ENCODE assay signal across 8 cellular contexts in genomic region chr16:29925805-29926674, GRCh38. TPM values are rescaled to one million over a fixed set of nuclear protein-coding genes. Genes with fewer than 3 reads are reported as not detected.
A peak's percentile ranks its signal among the peaks of the same experiment; 100 is the strongest.
DNase-seq lines count a peak whose midpoint lies in the region; ATAC-seq and TF ChIP-seq lines count a peak whose summit lies in the region.

A gene with protein sequence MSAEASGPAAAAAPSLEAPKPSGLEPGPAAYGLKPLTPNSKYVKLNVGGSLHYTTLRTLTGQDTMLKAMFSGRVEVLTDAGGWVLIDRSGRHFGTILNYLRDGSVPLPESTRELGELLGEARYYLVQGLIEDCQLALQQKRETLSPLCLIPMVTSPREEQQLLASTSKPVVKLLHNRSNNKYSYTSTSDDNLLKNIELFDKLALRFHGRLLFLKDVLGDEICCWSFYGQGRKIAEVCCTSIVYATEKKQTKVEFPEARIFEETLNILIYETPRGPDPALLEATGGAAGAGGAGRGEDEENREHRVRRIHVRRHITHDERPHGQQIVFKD (minus strand): TSS chr16:29926226. CDS start chr16:29926033, 193 bp downstream.

- no peaks in the 10 kb centered on the region for H3K36me3 ChIP-seq in fibroblast of lung (ENCODE audit: control insufficient read depth, insufficient read depth, low read length)
- peaks cover 0 to 25% (median under 1%) of the 10 kb centered on the region in 3 experiments for H3K36me3 ChIP-seq in naive thymus-derived CD4-positive, alpha-beta T cell (ENCODE audit: control insufficient read depth in 2 of 3, insufficient read depth in 3 of 3, low read length in 3 of 3)

- peak; percentile 82 for ATAC-seq in GM21723 (IDR thresholded peaks at IDR 0.05; ENCODE audit: unreplicated experiment)
- ATAC-seq in naive thymus-derived CD4-positive, alpha-beta T cell = peak; percentile 96

- peak within 1 kb of the TSS; percentile 97 for H2AFZ ChIP-seq in fibroblast of lung (ENCODE audit: low read length)

- peaks cover 31% of the 10 kb centered on the region for H3K4me1 Mint-ChIP-seq in activated T-helper 1 cell treated with anti-CD3 and anti-CD28 coated beads, Interleukin-12 subunit alpha, Interleukin-12 subunit beta, Interleukin-2, Interleukin-4 antibody, amounts not matched to agents 30 ng/mL and 10 ng/mL and 1 ng/mL, durations not matched to agents 14 hours and 24 hours and 36 hours (ENCODE audit: low read depth)
- H3K4me1 Mint-ChIP-seq in naive thymus-derived CD4-positive, alpha-beta T cell = peaks cover 30 to 51% (median 41%) of the 10 kb centered on the region in 7 donors

- peak within 1 kb of the TSS; percentile 90 for H3K27ac ChIP-seq in fibroblast of lung (ENCODE audit: insufficient read depth, low read length)
- peak within 1 kb of the TSS; percentile 94 for H3K27ac ChIP-seq in naive thymus-derived CD4-positive, alpha-beta T cell (ENCODE audit: low read depth, low read length)

- H3K4me3 ChIP-seq in fibroblast of lung (replicated peaks in 1 of 4; ENCODE audit: control extremely low read depth in 1 of 4, insufficient read depth in 1 of 4, low read depth in 3 of 4, low read length in 4 of 4) = peak within 1 kb of the TSS; percentile 59 to 90 (median 84)
- peak within 1 kb of the TSS; percentile 88 for H3K4me3 ChIP-seq in naive thymus-derived CD4-positive, alpha-beta T cell (ENCODE audit: low read length)

- H3K27ac Mint-ChIP-seq in activated T-helper 1 cell treated with anti-CD3 and anti-CD28 coated beads, Interleukin-12 subunit alpha, Interleukin-12 subunit beta, Interleukin-2, Interleukin-4 antibody, amounts not matched to agents 30 ng/mL and 10 ng/mL and 1 ng/mL, durations not matched to agents 14 hours and 24 hours and 36 hours = peak within 1 kb of the TSS; percentile 95
- H3K27ac Mint-ChIP-seq in naive thymus-derived CD4-positive, alpha-beta T cell = peak within 1 kb of the TSS; percentile 91 to 98 (median 97)

- no peak for TF ChIP-seq CTCF in fibroblast of lung (conservative IDR thresholded peaks at IDR 0.05 in 1 of 2, IDR thresholded peaks at IDR 0.05 in 1 of 2; ENCODE audit: low read depth in 1 of 2, low read length in 2 of 2)

- H3K4me1 ChIP-seq in fibroblast of lung (ENCODE audit: control insufficient read depth, extremely low read depth, insufficient read depth, low read length) = peaks cover 14% of the 10 kb centered on the region
- H3K4me1 ChIP-seq in naive thymus-derived CD4-positive, alpha-beta T cell (ENCODE audit: control insufficient read depth in 2 of 2, insufficient read depth in 2 of 2, low read length in 2 of 2) = peaks cover 7 to 18% of the 10 kb centered on the region in 2 donors

- H3K27me3 ChIP-seq in fibroblast of lung (ENCODE audit: control insufficient read depth, insufficient read depth, low read length) = no peaks in the 10 kb centered on the region
- H3K27me3 ChIP-seq in naive thymus-derived CD4-positive, alpha-beta T cell (ENCODE audit: control insufficient read depth in 2 of 2, insufficient read depth in 2 of 2, low read length in 2 of 2) = no peaks in the 10 kb centered on the region

- DNase-seq in DMS53 treated with DMSO at 0.1 percent for 48 hours (lab: John Stamatoyannopoulos, UW; ENCODE audit: unreplicated experiment) (peak; percentile 56), KG1 (lab: John Stamatoyannopoulos, UW) (peak; percentile 74), RPMI7951 (ENCODE audit: low read depth) (peak; percentile 74), fibroblast of lung (ENCODE audit: low read depth in 2 of 2) (peak; percentile 70 to 79)
- DNase-seq in activated T-helper 1 cell treated with anti-CD3 and anti-CD28 coated beads, Interleukin-12 subunit alpha, Interleukin-12 subunit beta, Interleukin-2, Interleukin-4 antibody, amounts not matched to agents 30 ng/mL and 10 ng/mL and 1 ng/mL, durations not matched to agents 14 hours and 24 hours and 36 hours (ENCODE audit: low spot score) = peak; percentile 93
- peak; percentile 81 to 99 (median 92) for DNase-seq in naive thymus-derived CD4-positive, alpha-beta T cell
- peak; percentile 79 to 95 (median 88) for DNase-seq in stimulated activated naive CD4-positive, alpha-beta T cell (lab: John Stamatoyannopoulos, UW)

- H3K27me3 Mint-ChIP-seq in activated T-helper 1 cell treated with anti-CD3 and anti-CD28 coated beads, Interleukin-12 subunit alpha, Interleukin-12 subunit beta, Interleukin-2, Interleukin-4 antibody, amounts not matched to agents 30 ng/mL and 10 ng/mL and 1 ng/mL, durations not matched to agents 14 hours and 24 hours and 36 hours (ENCODE audit: insufficient read depth) = no peaks in the 10 kb centered on the region
- H3K27me3 Mint-ChIP-seq in naive thymus-derived CD4-positive, alpha-beta T cell = peaks cover 0 to 2% (median 0%) of the 10 kb centered on the region in 5 donors

- peak within 1 kb of the TSS; percentile 94 for H3K4me3 Mint-ChIP-seq in activated T-helper 1 cell treated with anti-CD3 and anti-CD28 coated beads, Interleukin-12 subunit alpha, Interleukin-12 subunit beta, Interleukin-2, Interleukin-4 antibody, amounts not matched to agents 30 ng/mL and 10 ng/mL and 1 ng/mL, durations not matched to agents 14 hours and 24 hours and 36 hours
- peak within 1 kb of the TSS; percentile 89 to 95 (median 93) for H3K4me3 Mint-ChIP-seq in naive thymus-derived CD4-positive, alpha-beta T cell

- POLR2A ChIA-PET in naive thymus-derived CD4-positive, alpha-beta T cell (lab: Charles Lee) = interaction anchor here (0.5 to 3.2 kb wide), 23 partner anchors 9 to 1192 kb away, joined by 3 to 28 read pairs (median 4); partner anchors contain the start of genes ALDOA, ASPHD1, CORO1A and HIRIP3

- no peaks in the 10 kb centered on the region for H4K20me1 ChIP-seq in fibroblast of lung (ENCODE audit: control insufficient read depth, extremely low read depth, insufficient read depth, low read length)

- intact Hi-C loops in activated T-helper 1 cell treated with anti-CD3 and anti-CD28 coated beads, Interleukin-12 subunit alpha, Interleukin-12 subunit beta, Interleukin-2, Interleukin-4 antibody, amounts not matched to agents 30 ng/mL and 10 ng/mL and 1 ng/mL, durations not matched to agents 14 hours and 24 hours and 36 hours (cut with micrococcal nuclease) = loop anchor here (1.0 to 2.0 kb wide), 9 partner anchors 26 to 136 kb away; partner anchors contain the start of genes ASPHD1, CDIPT, INO80E and KIF22
- intact Hi-C loops in naive thymus-derived CD4-positive, alpha-beta T cell (cut with micrococcal nuclease) = loop anchor here (1.0 to 10.0 kb wide), 9 partner anchors 26 to 224 kb away; partner anchors contain the start of genes CDIPT (in 2 of the 2), INO80E (in 2 of the 2), TAOK2 (in 2 of the 2) and ASPHD1 (in 1 of the 2)

- H3K9me3 Mint-ChIP-seq in activated T-helper 1 cell treated with anti-CD3 and anti-CD28 coated beads, Interleukin-12 subunit alpha, Interleukin-12 subunit beta, Interleukin-2, Interleukin-4 antibody, amounts not matched to agents 30 ng/mL and 10 ng/mL and 1 ng/mL, durations not matched to agents 14 hours and 24 hours and 36 hours = no peaks in the 10 kb centered on the region
- no peaks in the 10 kb centered on the region for H3K9me3 Mint-ChIP-seq in naive thymus-derived CD4-positive, alpha-beta T cell

- H3K36me3 Mint-ChIP-seq in activated T-helper 1 cell treated with anti-CD3 and anti-CD28 coated beads, Interleukin-12 subunit alpha, Interleukin-12 subunit beta, Interleukin-2, Interleukin-4 antibody, amounts not matched to agents 30 ng/mL and 10 ng/mL and 1 ng/mL, durations not matched to agents 14 hours and 24 hours and 36 hours (ENCODE audit: low read depth) = peaks cover 14% of the 10 kb centered on the region
- peaks cover under 1 to 17% (median 5%) of the 10 kb centered on the region in 5 donors for H3K36me3 Mint-ChIP-seq in naive thymus-derived CD4-positive, alpha-beta T cell

- H3K79me2 ChIP-seq in fibroblast of lung (ENCODE audit: control insufficient read depth, insufficient read depth, low read length) = peaks cover 11% of the 10 kb centered on the region

- peak within 1 kb of the TSS; percentile 99 for H3K4me2 ChIP-seq in fibroblast of lung (ENCODE audit: extremely low read depth, insufficient read depth, low read length)

- peak within 1 kb of the TSS; percentile 90 for H3K9ac ChIP-seq in fibroblast of lung (ENCODE audit: insufficient read depth, low read length)

- CTCF ChIA-PET in naive thymus-derived CD4-positive, alpha-beta T cell (lab: Charles Lee) = interaction anchor here (0.5 to 1.9 kb wide), 7 partner anchors 34 to 260 kb away, joined by 3 to 5 read pairs (median 4); partner anchors contain the start of genes TAOK2 and TMEM219

- H3K9me3 ChIP-seq in fibroblast of lung (ENCODE audit: control insufficient read depth, insufficient read depth, low read depth, low read length) = no peaks in the 10 kb centered on the region
- H3K9me3 ChIP-seq in naive thymus-derived CD4-positive, alpha-beta T cell (ENCODE audit: control insufficient read depth in 2 of 3, low read length in 3 of 3) = no peaks in the 10 kb centered on the region

RNA-seq across cellular contexts. Expression of the gene that starts here (rescaled TPM):
- 3.5 and 5.3 TPM in 2 replicates for total RNA-seq in RPMI7951 (2014; rRNA removed; shearing (Covaris generic))
- total RNA-seq in activated T-helper 1 cell treated with anti-CD3 and anti-CD28 coated beads, Interleukin-12 subunit alpha, Interleukin-12 subunit beta, Interleukin-2, Interleukin-4 antibody, amounts not matched to agents 30 ng/mL and 10 ng/mL and 1 ng/mL, durations not matched to agents 14 hours and 24 hours and 36 hours = 53.7 and 58.2 TPM in 2 replicates
- 4.6 and 6.3 TPM in 2 replicates for total RNA-seq in fibroblast of lung
- 5.7 and 5.9 TPM in 2 replicates for polyA plus RNA-seq in fibroblast of lung
- 6.4 and 6.6 TPM in 2 replicates for polyA plus RNA-seq in fibroblast of lung (2012)
- polyA minus RNA-seq in fibroblast of lung (ENCODE audit: low replicate concordance) = 5.3 and 9.0 TPM in 2 replicates
- total RNA-seq in naive thymus-derived CD4-positive, alpha-beta T cell = 10 to 100 TPM; 40.7 to 81.1 (median 45.9) TPM
- 10 to 100 TPM in 1 of 2 donors, 1 to 10 TPM in 1; 8.7 to 15.9 TPM for polyA plus RNA-seq in naive thymus-derived CD4-positive, alpha-beta T cell

Comparison
In these comparisons a context has a peak if more than half of its experiments do, and no peak if none do; other contexts are left out.
1. Peak in every context shown above with its lines: DNase-seq, ATAC-seq, H3K4me3 ChIP-seq and H3K27ac ChIP-seq.